15 cellular contexts compared by ENCODE assay signal in genomic region chr10:124996127-124996853, GRCh38. TPM values are rescaled to one million over a fixed set of nuclear protein-coding genes. Genes with fewer than 3 reads are reported as not detected.
DNase-seq lines count a peak whose midpoint lies in the region; ATAC-seq and TF ChIP-seq lines count a peak whose summit lies in the region.
"Had no signal": no experiment of that assay in that cellular context is flagged by ENCODE, and none has a peak within 500 bp of the region (broad histone marks: within the 10 kb centered on the region; RNA-seq: fewer than 3 reads in every experiment).

No MANE protein-coding gene starts in this region.

- no peak overlapping the region for H3K4me3 Mint-ChIP-seq in activated T-cell treated with anti-CD3 and anti-CD28 coated beads, Interleukin-2, amount 50 U/mL, for 24 hours
- H3K4me3 Mint-ChIP-seq in glutamatergic neuron (ENCODE audit: unreplicated experiment) (no peak overlapping the region), osteocyte (ENCODE audit: unreplicated experiment) (no peak overlapping the region)
- H3K4me3 Mint-ChIP-seq: activated CD8-positive, alpha-beta T cell treated with anti-CD3 and anti-CD28 coated beads, Interleukin-2, amount 10 ng/mL, durations not matched to agents 7 days and 5 days; nephron; T-cell had no signal

- H3K9me3 Mint-ChIP-seq in activated T-cell treated with anti-CD3 and anti-CD28 coated beads, Interleukin-2, amount 50 U/mL, for 24 hours, result no peaks in the 10 kb centered on the region
- H3K9me3 Mint-ChIP-seq in glutamatergic neuron (ENCODE audit: unreplicated experiment) (peaks cover 16% of the 10 kb centered on the region), osteocyte (ENCODE audit: unreplicated experiment) (no peaks in the 10 kb centered on the region)
- H3K9me3 Mint-ChIP-seq: nephron, T-cell had no signal

- H3K36me3 Mint-ChIP-seq in activated T-cell treated with anti-CD3 and anti-CD28 coated beads, Interleukin-2, amount 50 U/mL, for 24 hours (ENCODE audit: low read depth), result no peaks in the 10 kb centered on the region
- H3K36me3 Mint-ChIP-seq in glutamatergic neuron (ENCODE audit: unreplicated experiment) (no peaks in the 10 kb centered on the region), osteocyte (ENCODE audit: unreplicated experiment) (peaks cover 53% of the 10 kb centered on the region)
- H3K36me3 Mint-ChIP-seq: T-cell had no signal

- H3K27ac Mint-ChIP-seq in activated T-cell treated with anti-CD3 and anti-CD28 coated beads, Interleukin-2, amount 50 U/mL, for 24 hours, result no peak overlapping the region
- H3K27ac Mint-ChIP-seq in glutamatergic neuron (ENCODE audit: unreplicated experiment) (peak overlapping the region; percentile 26), osteocyte (ENCODE audit: unreplicated experiment) (peak overlapping the region; percentile 38)
- H3K27ac Mint-ChIP-seq: activated CD8-positive, alpha-beta T cell treated with anti-CD3 and anti-CD28 coated beads, Interleukin-2, amount 10 ng/mL, durations not matched to agents 7 days and 5 days; T-cell had no signal

- DNase-seq in activated T-cell treated with anti-CD3 and anti-CD28 coated beads, Interleukin-2, amount 50 U/mL, for 24 hours, result peak; percentile 18
- no peak for DNase-seq in activated T-cell treated with anti-CD3 and anti-CD28 coated beads for 4 hours
- DNase-seq in RPMI8226, result peak; percentile 0
- DNase-seq in glutamatergic neuron, result no peak
- peak; percentile 62 for DNase-seq in osteocyte (ENCODE audit: extremely low spot score, unreplicated experiment)
- DNase-seq in epidermal melanocyte (ENCODE audit: insufficient read length, low spot score), result no peak
- DNase-seq: activated CD8-positive, alpha-beta T cell treated with anti-CD3 and anti-CD28 coated beads, Interleukin-2, amount 10 ng/mL, durations not matched to agents 7 days and 5 days; amygdala; effector CD8-positive, alpha-beta T cell; NCI-H526; stimulated activated CD4-positive, alpha-beta T cell treated with anti-CD3 and anti-CD28 coated beads, Interleukin-12 subunit alpha, Interleukin-12 subunit beta, amount 100 ng/mL, for 4 hours had no signal

- H3K27me3 Mint-ChIP-seq in activated T-cell treated with anti-CD3 and anti-CD28 coated beads, Interleukin-2, amount 50 U/mL, for 24 hours, result no peaks in the 10 kb centered on the region
- H3K27me3 Mint-ChIP-seq in glutamatergic neuron (ENCODE audit: unreplicated experiment) (peaks cover 27% of the 10 kb centered on the region), osteocyte (ENCODE audit: unreplicated experiment) (no peaks in the 10 kb centered on the region)

- no peaks in the 10 kb centered on the region for H3K4me1 Mint-ChIP-seq in activated T-cell treated with anti-CD3 and anti-CD28 coated beads, Interleukin-2, amount 50 U/mL, for 24 hours (ENCODE audit: low read depth)
- peaks cover 6% of the 10 kb centered on the region for H3K4me1 Mint-ChIP-seq in glutamatergic neuron (ENCODE audit: low read depth, unreplicated experiment)
- H3K4me1 Mint-ChIP-seq in osteocyte (ENCODE audit: unreplicated experiment), result peaks cover 15% of the 10 kb centered on the region
- H3K4me1 Mint-ChIP-seq: T-cell had no signal

- ATAC-seq in HG03139 (IDR thresholded peaks at IDR 0.05; ENCODE audit: unreplicated experiment) (no peak), HG03039 (IDR thresholded peaks at IDR 0.05; ENCODE audit: unreplicated experiment) (no peak)
- ATAC-seq: activated CD8-positive, alpha-beta T cell treated with anti-CD3 and anti-CD28 coated beads, Interleukin-2, amount 10 ng/mL, durations not matched to agents 7 days and 5 days; T-cell had no signal

- TF ChIP-seq CTCF in glutamatergic neuron (IDR thresholded peaks at IDR 0.05; ENCODE audit: partially characterized antibody, unreplicated experiment) (no peak), osteocyte (IDR thresholded peaks at IDR 0.05) (no peak)

RNA-seq across cellular contexts. Expression of gene ZRANB1, which starts 54.4 kb away (rescaled TPM):
- total RNA-seq in glutamatergic neuron (ENCODE audit: unreplicated experiment) (28.9 TPM), osteocyte (26.4 and 26.8 TPM in 2 replicates)

Comparison
In these comparisons a context has a peak if more than half of its experiments do, and no peak if none do; other contexts are left out.
1. DNase-seq: peak in activated T-cell treated with anti-CD3 and anti-CD28 coated beads, Interleukin-2, amount 50 U/mL, for 24 hours (single experiment), RPMI8226 (single experiment) and osteocyte (single experiment); none in activated T-cell treated with anti-CD3 and anti-CD28 coated beads for 4 hours (single experiment), glutamatergic neuron (single experiment) and epidermal melanocyte (single experiment).